ENCODE assay signal across 8 cellular contexts in genomic region chr15:73964736-73965093, GRCh38. TPM values are rescaled to one million over a fixed set of nuclear protein-coding genes. Genes with fewer than 3 reads are reported as not detected.
DNase-seq lines count a peak whose midpoint lies in the region; ATAC-seq and TF ChIP-seq lines count a peak whose summit lies in the region.

No MANE protein-coding gene starts in this region.

- no peak for DNase-seq in AG04449 (ENCODE audit: low read depth, low spot score)
- peak; percentile 85 for DNase-seq in RPMI7951 (ENCODE audit: low read depth)
- peak; percentile 86 to 92 for DNase-seq in activated T-cell treated with anti-CD3 and anti-CD28 coated beads, Interleukin-2, amount 50 U/mL, for 72 hours
- DNase-seq in fibroblast of pulmonary artery (ENCODE audit: low read depth) = peak; percentile 84
- DNase-seq in stromal cell of bone marrow (ENCODE audit: low read depth) = peak; percentile 56

- no peaks in the 10 kb centered on the region for H3K36me3 Mint-ChIP-seq in IgD-negative memory B cell
- H3K36me3 Mint-ChIP-seq in activated T-cell treated with anti-CD3 and anti-CD28 coated beads, Interleukin-2, amount 50 U/mL, for 72 hours (ENCODE audit: insufficient read depth in 2 of 2) = no peaks in the 10 kb centered on the region

- peak overlapping the region in 1 of 3 donors; percentile 12 for H3K27ac Mint-ChIP-seq in IgD-negative memory B cell
- peak overlapping the region; percentile 3 for H3K27ac Mint-ChIP-seq in activated T-cell treated with anti-CD3 and anti-CD28 coated beads, Interleukin-2, amount 50 U/mL, for 72 hours

- no peak overlapping the region for H3K4me2 ChIP-seq in neural cell (ENCODE audit: low read length)

- POLR2A ChIA-PET in AG04449 (lab: Yijun Ruan, JAX) = no interaction called here

- H3K4me1 Mint-ChIP-seq in IgD-negative memory B cell = peaks cover 9 to 21% (median 12%) of the 10 kb centered on the region in 3 donors
- peaks cover 32% of the 10 kb centered on the region for H3K4me1 Mint-ChIP-seq in activated T-cell treated with anti-CD3 and anti-CD28 coated beads, Interleukin-2, amount 50 U/mL, for 72 hours (ENCODE audit: low read depth)

- TF ChIP-seq RAD21 in neural cell (conservative IDR thresholded peaks at IDR 0.05) = no peak

- ATAC-seq in GM18907 (IDR thresholded peaks at IDR 0.05; ENCODE audit: unreplicated experiment) = peak; percentile 56
- ATAC-seq in activated T-cell treated with anti-CD3 and anti-CD28 coated beads, Interleukin-2, amount 50 U/mL, for 72 hours (replicated peaks in 1 of 2) = peak; percentile 77 to 83

- H3K36me3 ChIP-seq in neural cell (ENCODE audit: insufficient read depth, low read length) = no peaks in the 10 kb centered on the region

- no peaks in the 10 kb centered on the region for H3K9me2 ChIP-seq in neural cell (ENCODE audit: insufficient read depth, low read length)

- TF ChIP-seq EP300 in neural cell (conservative IDR thresholded peaks at IDR 0.05; ENCODE audit: poor library complexity, severe bottlenecking) = no peak

- H3K4me3 Mint-ChIP-seq in IgD-negative memory B cell = peak overlapping the region; percentile 24 to 92 (median 82)
- H3K4me3 Mint-ChIP-seq in activated T-cell treated with anti-CD3 and anti-CD28 coated beads, Interleukin-2, amount 50 U/mL, for 72 hours = peak overlapping the region; percentile 84 to 86

- no peaks in the 10 kb centered on the region for H3F3A ChIP-seq in neural cell (ENCODE audit: insufficient read depth, low read length, poor library complexity, severe bottlenecking)

- no peak overlapping the region for H2AFZ ChIP-seq in neural cell (ENCODE audit: low read depth, low read length)

- CTCF ChIA-PET in AG04449 (lab: Yijun Ruan, JAX) = interaction anchor here (0.6 to 17.4 kb wide), 30 partner anchors 10 to 358 kb away, joined by 3 to 544 read pairs (median 5); partner anchors contain the start of genes PML and TBC1D21

- H3K79me2 ChIP-seq in neural cell (replicated peaks; ENCODE audit: insufficient read depth, low read length) = no peaks in the 10 kb centered on the region

- H3K27ac ChIP-seq in neural cell (ENCODE audit: low read length) = no peak overlapping the region

- H3K4me3 ChIP-seq in AG04449 (ENCODE audit: low read depth, low read length) (no peak overlapping the region), fibroblast of pulmonary artery (replicated peaks; ENCODE audit: low read depth, low read length) (no peak overlapping the region), neural cell (ENCODE audit: low read length) (no peak overlapping the region)

- H3K27me3 ChIP-seq in neural cell (ENCODE audit: insufficient read depth, low read depth, low read length) = no peaks in the 10 kb centered on the region

- H3K27me3 Mint-ChIP-seq in IgD-negative memory B cell = peaks cover 9% of the 10 kb centered on the region
- no peaks in the 10 kb centered on the region for H3K27me3 Mint-ChIP-seq in activated T-cell treated with anti-CD3 and anti-CD28 coated beads, Interleukin-2, amount 50 U/mL, for 72 hours (ENCODE audit: low read depth)

- H3K9ac ChIP-seq in neural cell (ENCODE audit: low read length) = no peak overlapping the region

- TF ChIP-seq CTCF in AG04449 (IDR thresholded peaks at IDR 0.05; ENCODE audit: insufficient read depth, low read length, missing control alignments) (peak; percentile 99), fibroblast of pulmonary artery (IDR thresholded peaks at IDR 0.05; ENCODE audit: low read length, missing control alignments) (peak; percentile 98), neural cell (IDR thresholded peaks at IDR 0.05; ENCODE audit: poor library complexity, severe bottlenecking) (peak; percentile 70)

- no peaks in the 10 kb centered on the region for H3K9me3 Mint-ChIP-seq in IgD-negative memory B cell
- H3K9me3 Mint-ChIP-seq in activated T-cell treated with anti-CD3 and anti-CD28 coated beads, Interleukin-2, amount 50 U/mL, for 72 hours = no peaks in the 10 kb centered on the region

- no peaks in the 10 kb centered on the region for H4K20me1 ChIP-seq in neural cell (ENCODE audit: insufficient read depth)

- no peaks in the 10 kb centered on the region for H3K9me3 ChIP-seq in neural cell (ENCODE audit: low read length)

TF ChIP-seq in neural cell, 6 proteins besides CTCF, POLR2A, EP300 and RAD21:
- TF ChIP-seq SMC3 (conservative IDR thresholded peaks at IDR 0.05; ENCODE audit: poor library complexity) (peak; percentile 45), TAF1 (IDR thresholded peaks at IDR 0.05; ENCODE audit: low read depth) (no peak)
TF ChIP-seq in neural cell: peak in this region for 1.

RNA-seq across cellular contexts. Expression of gene STOML1, which starts 27.4 kb away (rescaled TPM):
- polyA plus RNA-seq in IgD-negative memory B cell (6.6 TPM), neural cell (49.5 and 59.4 TPM in 2 replicates)
- 20.4 and 26.8 TPM in 2 replicates for total RNA-seq in RPMI7951 (2014; rRNA removed; shearing (Covaris generic))
- 10 to 100 TPM in 1 of 2 donors, 1 to 10 TPM in 1; 7.2 to 15.1 TPM for total RNA-seq in activated T-cell treated with anti-CD3 and anti-CD28 coated beads, Interleukin-2, amount 50 U/mL, for 72 hours
- polyA minus RNA-seq in neural cell = 37.3 and 39.2 TPM in 2 replicates

RNA-seq across cellular contexts. Expression of gene PML, which starts 29.8 kb away (rescaled TPM):
- polyA plus RNA-seq in IgD-negative memory B cell (43.4 TPM), neural cell (4.7 and 10.9 TPM in 2 replicates)
- total RNA-seq in RPMI7951 (2014; rRNA removed; shearing (Covaris generic)) = 26.1 and 39.7 TPM in 2 replicates
- 10 to 100 TPM; 70.9 to 71.6 TPM for total RNA-seq in activated T-cell treated with anti-CD3 and anti-CD28 coated beads, Interleukin-2, amount 50 U/mL, for 72 hours
- polyA minus RNA-seq in neural cell = 12.9 and 14.8 TPM in 2 replicates

RNA-seq across cellular contexts. Expression of gene LOXL1, which starts 38.5 kb away (rescaled TPM):
- polyA plus RNA-seq in IgD-negative memory B cell (0.55 TPM), neural cell (1.9 and 2.1 TPM in 2 replicates)
- 45.9 and 55.0 TPM in 2 replicates for total RNA-seq in RPMI7951 (2014; rRNA removed; shearing (Covaris generic))
- 1 to 10 TPM; 1.9 to 2.5 TPM for total RNA-seq in activated T-cell treated with anti-CD3 and anti-CD28 coated beads, Interleukin-2, amount 50 U/mL, for 72 hours
- polyA minus RNA-seq in neural cell = 1.7 and 2.2 TPM in 2 replicates

Comparison
In these comparisons a context has a peak if more than half of its experiments do, and no peak if none do; other contexts are left out.
1. RNA of gene LOXL1, which starts 38.5 kb away (total RNA-seq): 45.9 to 55.0 TPM in RPMI7951; 1.9 to 2.5 TPM in activated T-cell treated with anti-CD3 and anti-CD28 coated beads, Interleukin-2, amount 50 U/mL, for 72 hours; every median in the first group is over 10 times any median in the second.
2. Peak in every context shown above with its lines, with median percentiles within 50 percentile points of each other: CTCF ChIP-seq.